10 cellular contexts compared by ENCODE assay signal in the genomic region with DNA sequence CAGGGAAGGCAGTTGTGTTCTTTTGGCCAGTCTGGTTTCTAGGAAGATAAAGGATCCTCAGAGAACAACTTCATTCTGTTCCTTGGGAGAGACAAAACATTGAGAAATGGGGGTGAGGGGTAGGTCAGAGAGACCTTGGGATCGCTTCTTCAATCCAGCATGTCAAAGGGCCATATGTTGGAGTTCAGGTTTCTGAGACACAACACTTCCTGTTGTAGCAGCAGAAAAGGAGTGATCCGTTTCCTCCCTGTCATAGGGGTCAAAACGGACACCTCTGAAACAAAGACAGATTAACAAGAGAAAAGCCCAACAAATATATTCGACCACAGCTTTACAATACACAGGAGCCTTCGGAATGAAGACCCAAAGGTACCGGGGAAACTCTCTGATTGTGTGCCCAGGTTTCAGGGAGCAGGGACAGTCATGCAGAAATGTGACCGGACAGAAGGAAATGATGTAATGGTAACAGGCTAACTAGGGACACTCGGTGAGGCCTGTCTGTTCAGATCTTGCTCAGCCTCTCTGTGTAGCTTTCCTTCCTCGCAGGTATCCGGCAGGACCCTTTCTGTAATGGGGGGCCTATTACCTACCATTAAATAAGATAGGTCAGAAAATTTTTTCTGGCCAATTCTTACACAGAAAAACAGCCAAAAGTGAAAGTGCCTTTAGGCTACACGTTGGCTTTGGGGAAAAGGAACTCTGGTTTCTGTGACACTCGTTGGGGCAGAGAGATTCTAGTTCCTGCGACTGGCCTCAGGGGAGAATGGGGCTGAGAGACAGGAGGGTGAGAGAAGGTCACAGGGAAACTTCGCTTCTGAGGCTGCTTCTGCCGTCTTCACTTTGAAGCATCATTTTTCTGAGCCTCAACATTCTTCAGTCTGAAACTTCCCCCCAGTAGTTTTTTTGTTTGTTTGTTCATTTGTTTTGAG.
DNase-seq lines count a peak whose midpoint lies in the region; ATAC-seq and TF ChIP-seq lines count a peak whose summit lies in the region.
"Had no signal": no experiment of that assay in that cellular context is flagged by ENCODE, and none has a peak within 500 bp of the region (broad histone marks: within the 10 kb centered on the region; RNA-seq: fewer than 3 reads in every experiment).

No MANE protein-coding gene starts in this region.

- H3K27ac ChIP-seq in thyroid gland (peak overlapping the region in 2 of 3 donors; percentile 82 to 84), Peyer's patch (peak overlapping the region in 1 of 4 donors; percentile 3)
- H3K27ac ChIP-seq: KMS-11 had no signal

- no peaks in the 10 kb centered on the region for H3K36me3 ChIP-seq in thyroid gland
- H3K36me3 ChIP-seq in Peyer's patch, result no peaks in the 10 kb centered on the region

- H3K9me3 ChIP-seq in thyroid gland (no peaks in the 10 kb centered on the region), Peyer's patch (no peaks in the 10 kb centered on the region)

- TF ChIP-seq POLR2A in thyroid gland (IDR thresholded peaks at IDR 0.05), result no peak
- no peak for TF ChIP-seq POLR2A in Peyer's patch (IDR thresholded peaks at IDR 0.05)

- ATAC-seq in GM19467 (IDR thresholded peaks at IDR 0.05; ENCODE audit: unreplicated experiment) (peak; percentile 68), HG03342 (IDR thresholded peaks at IDR 0.05; ENCODE audit: unreplicated experiment) (peak; percentile 79)

- no peaks in the 10 kb centered on the region for H3K27me3 ChIP-seq in thyroid gland
- no peaks in the 10 kb centered on the region for H3K27me3 ChIP-seq in Peyer's patch

- TF ChIP-seq CTCF in thyroid gland (IDR thresholded peaks at IDR 0.05) (no peak), Peyer's patch (IDR thresholded peaks at IDR 0.05) (no peak)

- no peak overlapping the region for H3K4me3 ChIP-seq in thyroid gland (replicated peaks in 1 of 3)
- no peak overlapping the region for H3K4me3 ChIP-seq in Peyer's patch
- H3K4me3 ChIP-seq: smooth muscle cell had no signal

- DNase-seq in globus pallidus (ENCODE audit: low spot score), result peak; percentile 3
- DNase-seq in thyroid gland, result no peak
- DNase-seq in cerebellar cortex (ENCODE audit: low spot score), result no peak
- no peak for DNase-seq in Peyer's patch
- DNase-seq in activated T-cell treated with anti-CD3 and anti-CD28 coated beads for 4 hours, result no peak
- DNase-seq: T-helper 2 cell had no signal

- H3K4me1 ChIP-seq in thyroid gland, result peaks cover 24% of the 10 kb centered on the region in 2 donors
- H3K4me1 ChIP-seq in Peyer's patch, result no peaks in the 10 kb centered on the region

- intact Hi-C loops in thyroid gland (cut with DNase I), result no loop called here

- WGBS in thyroid gland, 2 donors, result 72 to 74% methylated on average over 15 of the region's 15 CpGs
